ENCODE assay signal across 21 cellular contexts in genomic region chr11:117498791-117499190, GRCh38.
A peak's percentile ranks its signal among the peaks of the same experiment; 100 is the strongest.
DNase-seq lines count a peak whose midpoint lies in the region; ATAC-seq lines count a peak whose summit lies in the region.
"Had no signal": no experiment of that assay in that cellular context is flagged by ENCODE, and none has a peak within 500 bp of the region (broad histone marks: within the 10 kb centered on the region; RNA-seq: fewer than 3 reads in every experiment).

No MANE protein-coding gene starts in this region.

- ATAC-seq in HG03196 (IDR thresholded peaks at IDR 0.05; ENCODE audit: unreplicated experiment), result no peak
- ATAC-seq: mucosa of descending colon; natural killer cell; stimulated activated naive B cell treated with anti-CD40 and anti-IgM and Interleukin-4, amounts not matched to agents 10 μg/mL and 1 μg/mL and 100 μg/mL, for 72 hours had no signal

- DNase-seq in DMS153 (lab: John Stamatoyannopoulos, UW) (peak; percentile 78), NCI-H146 (lab: John Stamatoyannopoulos, UW) (peak; percentile 65), NCI-H510A (lab: John Stamatoyannopoulos, UW) (peak; percentile 80), SHP77 treated with DMSO at 0.1 percent for 48 hours (lab: John Stamatoyannopoulos, UW) (peak; percentile 63), SIG-M5 (lab: John Stamatoyannopoulos, UW) (no peak), NCI-H1105 (lab: John Stamatoyannopoulos, UW) (no peak), NOMO-1 treated with dmso at 0.1 percent for 144 hours (lab: John Stamatoyannopoulos, UW; ENCODE audit: unreplicated experiment) (no peak)
- DNase-seq: activated CD4-positive, alpha-beta memory T cell treated with anti-CD3 and anti-CD28 coated beads, Interleukin-2, amount 10 ng/mL, durations not matched to agents 7 days and 5 days; activated CD8-positive, alpha-beta memory T cell treated with anti-CD3 and anti-CD28 coated beads, Interleukin-2, amount 50 U/mL, for 4 hours; activated naive CD4-positive, alpha-beta T cell; effector memory CD4-positive, alpha-beta T cell; mammary epithelial cell; MG63; mucosa of descending colon; natural killer cell; NCI-H446 treated with DMSO at 0.1 percent for 48 hours; Peyer's patch; stimulated activated naive B cell treated with anti-CD40 and anti-IgM and Interleukin-4, amounts not matched to agents 10 μg/mL and 1 μg/mL and 100 μg/mL, for 72 hours; SW 1271; testis had no signal

Comparison
In these comparisons a context has a peak if more than half of its experiments do, and no peak if none do; other contexts are left out.
1. DNase-seq: peak in DMS153 (single experiment), NCI-H146 (single experiment), NCI-H510A (single experiment) and SHP77 treated with DMSO at 0.1 percent for 48 hours (single experiment); none in SIG-M5 (single experiment), NCI-H1105 (single experiment) and NOMO-1 treated with dmso at 0.1 percent for 144 hours (single experiment).